In the genomic region with DNA sequence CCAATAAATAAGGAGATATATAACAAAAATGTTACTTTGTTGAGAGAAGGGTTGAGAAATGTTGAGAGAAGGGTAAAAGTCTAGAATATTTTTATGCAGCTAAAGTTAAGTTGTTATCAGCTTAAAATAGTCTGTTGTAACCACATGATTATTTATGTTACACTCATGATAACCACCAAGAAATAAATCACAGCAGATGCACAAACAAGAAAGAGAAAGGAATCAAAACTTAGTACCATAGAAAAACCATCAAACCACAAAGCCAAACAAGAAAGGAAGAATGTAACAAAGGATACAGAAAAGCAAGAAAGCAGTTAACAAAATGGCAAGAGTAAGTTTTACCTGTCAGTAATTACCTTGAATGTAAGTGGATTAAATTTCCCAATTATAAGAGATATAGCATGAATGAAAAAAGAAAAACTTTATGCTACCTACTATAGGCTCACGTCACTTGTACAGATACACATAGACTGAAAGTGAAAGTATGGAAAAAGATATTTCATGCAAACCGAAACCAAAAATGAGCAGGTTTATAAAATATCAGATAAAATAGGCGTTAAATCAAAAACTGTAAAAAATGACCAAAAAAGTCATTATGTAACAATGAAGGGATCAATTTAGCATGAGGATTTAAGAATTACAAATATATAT, we compare ENCODE assay signal across 24 cellular contexts.
A peak's percentile ranks its signal among the peaks of the same experiment; 100 is the strongest.
DNase-seq lines count a peak whose midpoint lies in the region; ATAC-seq, FAIRE-seq and TF ChIP-seq lines count a peak whose summit lies in the region.
"Had no signal": no experiment of that assay in that cellular context is flagged by ENCODE, and none has a peak within 500 bp of the region (broad histone marks: within the 10 kb centered on the region; RNA-seq: fewer than 3 reads in every experiment).

No MANE protein-coding gene starts in this region.

- no peak overlapping the region for H2BK120ac ChIP-seq in mesenchymal stem cell (ENCODE audit: low read depth, low read length)

- H3K79me1 ChIP-seq in mesenchymal stem cell (replicated peaks; ENCODE audit: low read length, poor library complexity, severe bottlenecking), result peaks cover 6% of the 10 kb centered on the region

- H4K20me1 ChIP-seq in astrocyte (ENCODE audit: insufficient read depth, low read length), result no peaks in the 10 kb centered on the region

- POLR2A ChIA-PET in CD8-positive, alpha-beta T cell (lab: Charles Lee), result no interaction called here

- peak overlapping the region; percentile 64 for H3K4me3 Mint-ChIP-seq in CD8-positive, alpha-beta T cell
- H3K4me3 Mint-ChIP-seq in astrocyte (ENCODE audit: unreplicated experiment), result no peak overlapping the region
- H3K4me3 Mint-ChIP-seq: CD14-positive monocyte; mesothelial cell of epicardium; stimulated activated naive CD8-positive, alpha-beta T cell treated with anti-CD3 and anti-CD28 coated beads, Interleukin-15, amount 100 ng/mL, for 72 hours had no signal

- H3K27me3 ChIP-seq in CD8-positive, alpha-beta T cell (ENCODE audit: insufficient read depth, low read length), result no peaks in the 10 kb centered on the region
- H3K27me3 ChIP-seq in astrocyte (ENCODE audit: insufficient read depth, low read length) (no peaks in the 10 kb centered on the region), mesenchymal stem cell (ENCODE audit: control insufficient read depth in 1 of 2, insufficient read depth in 1 of 2, low read length in 2 of 2) (no peaks in the 10 kb centered on the region), testis (no peaks in the 10 kb centered on the region), aorta (ENCODE audit: control insufficient read depth in 1 of 2, insufficient read depth in 2 of 2, low read length in 1 of 2) (no peaks in the 10 kb centered on the region)
- H3K27me3 ChIP-seq: ascending aorta, MG63, thyroid gland had no signal

- peaks cover 24% of the 10 kb centered on the region for H3K9me3 Mint-ChIP-seq in CD8-positive, alpha-beta T cell
- H3K9me3 Mint-ChIP-seq in astrocyte (ENCODE audit: unreplicated experiment), result peaks cover 22% of the 10 kb centered on the region

- H3K27me3 Mint-ChIP-seq in CD8-positive, alpha-beta T cell (ENCODE audit: low read depth), result no peaks in the 10 kb centered on the region
- H3K27me3 Mint-ChIP-seq in astrocyte (ENCODE audit: low read depth, unreplicated experiment), result no peaks in the 10 kb centered on the region
- H3K27me3 Mint-ChIP-seq: naive thymus-derived CD8-positive, alpha-beta T cell; stimulated activated naive CD8-positive, alpha-beta T cell treated with anti-CD3 and anti-CD28 coated beads, Interleukin-15, amount 100 ng/mL, for 72 hours had no signal

- H3K4me2 ChIP-seq in astrocyte (ENCODE audit: low read length) (no peak overlapping the region), mesenchymal stem cell (ENCODE audit: low read length, poor library complexity, severe bottlenecking) (no peak overlapping the region)

- no peak overlapping the region for H2BK15ac ChIP-seq in mesenchymal stem cell (ENCODE audit: low read depth, poor library complexity, severe bottlenecking)

- peaks cover 76% of the 10 kb centered on the region for H3K36me3 Mint-ChIP-seq in CD8-positive, alpha-beta T cell
- H3K36me3 Mint-ChIP-seq in astrocyte (ENCODE audit: low read depth, unreplicated experiment), result peaks cover 49% of the 10 kb centered on the region

- no peaks in the 10 kb centered on the region for H3K4me1 ChIP-seq in CD8-positive, alpha-beta T cell (ENCODE audit: insufficient read depth, low read length)
- H3K4me1 ChIP-seq in astrocyte (ENCODE audit: insufficient read depth, low read length), result no peaks in the 10 kb centered on the region
- H3K4me1 ChIP-seq in mesenchymal stem cell (ENCODE audit: control insufficient read depth, insufficient read depth, low read depth, low read length), result no peaks in the 10 kb centered on the region
- H3K4me1 ChIP-seq in testis, result no peaks in the 10 kb centered on the region
- H3K4me1 ChIP-seq in aorta (ENCODE audit: control insufficient read depth in 1 of 2, insufficient read depth in 2 of 2, low read length in 2 of 2), result no peaks in the 10 kb centered on the region
- H3K4me1 ChIP-seq: ascending aorta, thyroid gland had no signal

- H3K27ac Mint-ChIP-seq in CD8-positive, alpha-beta T cell, result peak overlapping the region; percentile 30
- no peak overlapping the region for H3K27ac Mint-ChIP-seq in astrocyte (ENCODE audit: unreplicated experiment)
- H3K27ac Mint-ChIP-seq: mesothelial cell of epicardium; stimulated activated naive CD8-positive, alpha-beta T cell treated with anti-CD3 and anti-CD28 coated beads, Interleukin-15, amount 100 ng/mL, for 72 hours had no signal

- no peaks in the 10 kb centered on the region for H3K79me2 ChIP-seq in astrocyte (ENCODE audit: insufficient read depth, low read length)

- no peak overlapping the region for H3K4ac ChIP-seq in mesenchymal stem cell (ENCODE audit: low read depth in 1 of 2, low read length in 2 of 2)

- H3K18ac ChIP-seq in mesenchymal stem cell (ENCODE audit: low read depth in 1 of 2, low read length in 2 of 2), result no peak overlapping the region

- no peak overlapping the region for H2AK5ac ChIP-seq in mesenchymal stem cell (ENCODE audit: low read length, severe bottlenecking)

- no peak for DNase-seq in CD8-positive, alpha-beta T cell
- DNase-seq in M059J (ENCODE audit: low read depth) (peak; percentile 57), astrocyte (ENCODE audit: low read depth) (peak; percentile 60), mesenchymal stem cell (peak; percentile 52), GM19240 (ENCODE audit: insufficient read length, low spot score) (no peak), testis (no peak), aorta (no peak)
- no peak for DNase-seq in effector CD4-positive, alpha-beta T cell
- DNase-seq: activated CD4-positive, alpha-beta T cell treated with anti-CD3 and anti-CD28 coated beads, Interleukin-2, amount 50 U/mL, for 48 hours; activated naive CD4-positive, alpha-beta T cell treated with Interleukin-2 at 50 U/mL for 16 hours; DMS 273 treated with DMSO at 0.1 percent for 48 hours; islet precursor cell; left ventricle myocardium superior; MG63; naive thymus-derived CD8-positive, alpha-beta T cell; NCI-H446; stimulated activated naive CD8-positive, alpha-beta T cell treated with anti-CD3 and anti-CD28 coated beads, Interleukin-15, amount 100 ng/mL, for 72 hours; thyroid gland had no signal

- H3K27ac ChIP-seq in CD8-positive, alpha-beta T cell (ENCODE audit: low read depth, low read length), result no peak overlapping the region
- H3K27ac ChIP-seq in astrocyte (ENCODE audit: low read depth, low read length), result no peak overlapping the region
- H3K27ac ChIP-seq in mesenchymal stem cell (ENCODE audit: low read length, poor library complexity, severe bottlenecking), result no peak overlapping the region
- H3K27ac ChIP-seq in testis, result no peak overlapping the region
- no peak overlapping the region for H3K27ac ChIP-seq in aorta (ENCODE audit: low read depth in 1 of 2, low read length in 2 of 2)
- H3K27ac ChIP-seq: ascending aorta, RWPE1, thyroid gland had no signal

- intact Hi-C loops in CD8-positive, alpha-beta T cell (cut with DNase I, micrococcal nuclease), result no loop called here
- intact Hi-C loops in testis (cut with DNase I; ENCODE audit: low total_unique reads) (no loop called here), aorta (cut with DNase I) (no loop called here)

- WGBS in mesenchymal stem cell, result no CpG with 5 or more reads among the region's 3 CpGs
- 92 to 93% methylated on average over 3 of the region's 3 CpGs for WGBS in testis, 2 donors
- WGBS in aorta, 2 donors, result 97% methylated on average over 3 of the region's 3 CpGs

- no peak overlapping the region for H2BK12ac ChIP-seq in mesenchymal stem cell (ENCODE audit: low read length in 2 of 2)

- peaks cover 7% of the 10 kb centered on the region for H3K36me3 ChIP-seq in CD8-positive, alpha-beta T cell (ENCODE audit: insufficient read depth, low read length)
- H3K36me3 ChIP-seq in astrocyte (ENCODE audit: insufficient read depth, low read length), result no peaks in the 10 kb centered on the region
- H3K36me3 ChIP-seq in mesenchymal stem cell (ENCODE audit: control insufficient read depth in 1 of 2, insufficient read depth in 2 of 2, low read depth in 1 of 2, low read length in 2 of 2), result peaks cover 11 to 65% of the 10 kb centered on the region in 2 experiments
- H3K36me3 ChIP-seq in testis (ENCODE audit: low read depth, missing control alignments), result no peaks in the 10 kb centered on the region
- peaks cover 0 to 2% of the 10 kb centered on the region in 2 donors for H3K36me3 ChIP-seq in aorta (ENCODE audit: control insufficient read depth in 1 of 2, insufficient read depth in 2 of 2, low read length in 1 of 2)
- H3K36me3 ChIP-seq: thyroid gland had no signal

- no peak for ATAC-seq in CD8-positive, alpha-beta T cell
- no peak for ATAC-seq in aorta (ENCODE audit: low FRiP score)
- ATAC-seq: activated CD4-positive, CD25-positive, alpha-beta regulatory T cell treated with anti-CD3 and anti-CD28 coated beads, Interleukin-2, amount 50 U/mL, for 24 hours; left ventricle myocardium superior; naive thymus-derived CD8-positive, alpha-beta T cell; stimulated activated naive CD8-positive, alpha-beta T cell treated with anti-CD3 and anti-CD28 coated beads, Interleukin-15, amount 100 ng/mL, for 72 hours had no signal

- H3K9ac ChIP-seq in astrocyte (ENCODE audit: low read length) (no peak overlapping the region), mesenchymal stem cell (ENCODE audit: low read length) (no peak overlapping the region)

- no peak overlapping the region for H3K4me3 ChIP-seq in CD8-positive, alpha-beta T cell (ENCODE audit: low read depth, low read length)
- no peak overlapping the region for H3K4me3 ChIP-seq in astrocyte (ENCODE audit: insufficient read depth, low read depth, low read length)
- peak overlapping the region in 1 of 2 experiments; percentile 25 for H3K4me3 ChIP-seq in mesenchymal stem cell (ENCODE audit: insufficient read depth in 1 of 2, low read depth in 1 of 2, low read length in 2 of 2)
- no peak overlapping the region for H3K4me3 ChIP-seq in testis
- H3K4me3 ChIP-seq in aorta (ENCODE audit: low read length in 2 of 2), result no peak overlapping the region
- H3K4me3 ChIP-seq: ascending aorta, MG63, thyroid gland had no signal

- H4K8ac ChIP-seq in mesenchymal stem cell (ENCODE audit: low read length), result no peak overlapping the region

- no peak overlapping the region for H4K91ac ChIP-seq in mesenchymal stem cell (ENCODE audit: low read length)

- TF ChIP-seq CTCF in CD8-positive, alpha-beta T cell (IDR thresholded peaks at IDR 0.05), result no peak
- TF ChIP-seq CTCF in astrocyte (IDR thresholded peaks at IDR 0.05; ENCODE audit: insufficient read depth, low read depth, low read length) (no peak), testis (IDR thresholded peaks at IDR 0.05) (no peak)

- H3K23ac ChIP-seq in mesenchymal stem cell (ENCODE audit: low read length in 2 of 2), result no peak overlapping the region

- no peak overlapping the region for H3K14ac ChIP-seq in mesenchymal stem cell (ENCODE audit: low read length in 2 of 2)

- no peak overlapping the region for H2BK5ac ChIP-seq in mesenchymal stem cell (ENCODE audit: low read depth, low read length, poor library complexity, severe bottlenecking)

- H2AFZ ChIP-seq in astrocyte (ENCODE audit: low read depth, low read length), result no peak overlapping the region
- H2AFZ ChIP-seq in mesenchymal stem cell (ENCODE audit: low read depth, low read length), result no peak overlapping the region

- CTCF ChIA-PET in CD8-positive, alpha-beta T cell (lab: Charles Lee), result no interaction called here

- no peaks in the 10 kb centered on the region for H3K9me3 ChIP-seq in CD8-positive, alpha-beta T cell (ENCODE audit: low read length)
- no peaks in the 10 kb centered on the region for H3K9me3 ChIP-seq in astrocyte (ENCODE audit: insufficient read depth, low read depth, low read length)
- H3K9me3 ChIP-seq in mesenchymal stem cell (ENCODE audit: control insufficient read depth, low read length), result peaks cover 53% of the 10 kb centered on the region
- H3K9me3 ChIP-seq in testis, result no peaks in the 10 kb centered on the region
- H3K9me3 ChIP-seq in aorta (ENCODE audit: control insufficient read depth, low read length), result peaks cover 3% of the 10 kb centered on the region
- H3K9me3 ChIP-seq: thyroid gland had no signal

- peaks cover 10% of the 10 kb centered on the region for H3K4me1 Mint-ChIP-seq in CD8-positive, alpha-beta T cell (ENCODE audit: low read depth)
- H3K4me1 Mint-ChIP-seq in astrocyte (ENCODE audit: low read depth, unreplicated experiment), result no peaks in the 10 kb centered on the region
- H3K4me1 Mint-ChIP-seq: mesothelial cell of epicardium had no signal

- TF ChIP-seq POLR2A in testis (IDR thresholded peaks at IDR 0.05), result no peak

- peak; percentile 49 for FAIRE-seq in astrocyte (lab: Jason Lieb, UNC)
- FAIRE-seq: H54 had no signal

Comparison
In these comparisons a context has a peak if more than half of its experiments do, and no peak if none do; other contexts are left out.
1. DNase-seq: peak in M059J (single experiment), astrocyte (single experiment) and mesenchymal stem cell (single experiment); none in CD8-positive, alpha-beta T cell (0 of 7), effector CD4-positive, alpha-beta T cell (single experiment), GM19240 (single experiment), testis (single experiment) and aorta (0 of 2).